Comparison of ENCODE assay signal across 8 cellular contexts in genomic region chr6:44073612-44074382, GRCh38. TPM values are rescaled to one million over a fixed set of nuclear protein-coding genes. Genes with fewer than 3 reads are reported as not detected.
DNase-seq lines count a peak whose midpoint lies in the region; ATAC-seq and TF ChIP-seq lines count a peak whose summit lies in the region.

No MANE protein-coding gene starts in this region.

- H3K9me3 Mint-ChIP-seq in glutamatergic neuron (ENCODE audit: unreplicated experiment) = peaks cover 6% of the 10 kb centered on the region

- peaks cover 3% of the 10 kb centered on the region for H3K4me1 Mint-ChIP-seq in glutamatergic neuron (ENCODE audit: low read depth, unreplicated experiment)

- intact Hi-C loops in gastrocnemius medialis (cut with DNase I; ENCODE audit: low total_unique reads) = loop anchor here (1.0 to 2.0 kb wide), 4 partner anchors 69 to 304 kb away; no protein-coding TSS in a partner anchor

- H3K27me3 Mint-ChIP-seq in glutamatergic neuron (ENCODE audit: unreplicated experiment) = peaks cover 11% of the 10 kb centered on the region

- in situ Hi-C loops in gastrocnemius medialis (cut with MboI; ENCODE audit: low sequenced_read_pairs in 4 of 4) = no loop called here

- TF ChIP-seq CTCF in C4-2B (conservative IDR thresholded peaks at IDR 0.05) (no peak), HFF-Myc (IDR thresholded peaks at IDR 0.05; ENCODE audit: low read depth, low read length, missing control alignments) (no peak), VCaP (conservative IDR thresholded peaks at IDR 0.05) (no peak), glutamatergic neuron (IDR thresholded peaks at IDR 0.05; ENCODE audit: partially characterized antibody, unreplicated experiment) (no peak), gastrocnemius medialis (IDR thresholded peaks at IDR 0.05 in 4 of 5, conservative IDR thresholded peaks at IDR 0.05 in 1 of 5) (peak in 2 of 5 experiments; percentile 16 to 21)

- peaks cover 4% of the 10 kb centered on the region for H3K36me3 Mint-ChIP-seq in glutamatergic neuron (ENCODE audit: unreplicated experiment)

- peaks cover 26 to 41% of the 10 kb centered on the region in 2 donors for H3K4me1 ChIP-seq in gastrocnemius medialis

- ATAC-seq in gastrocnemius medialis = peak; percentile 43 to 54

- H3K9me3 ChIP-seq in gastrocnemius medialis = no peaks in the 10 kb centered on the region

- H3K27me3 ChIP-seq in gastrocnemius medialis = no peaks in the 10 kb centered on the region

- no peaks in the 10 kb centered on the region for H3K36me3 ChIP-seq in gastrocnemius medialis

- peak overlapping the region; percentile 87 for H3K4me3 Mint-ChIP-seq in glutamatergic neuron (ENCODE audit: unreplicated experiment)

- H3K27ac ChIP-seq in C4-2B = peak overlapping the region; percentile 47
- peak overlapping the region; percentile 74; the same call in 1 of the 2 replicates for H3K27ac ChIP-seq in VCaP
- H3K27ac ChIP-seq in gastrocnemius medialis = peak overlapping the region; percentile 81 to 93 (median 90)

- no peak for TF ChIP-seq POLR2A in gastrocnemius medialis (IDR thresholded peaks at IDR 0.05)

- H3K4me3 ChIP-seq in HFF-Myc (replicated peaks; ENCODE audit: low read depth, low read length) (peak overlapping the region; percentile 29), gastrocnemius medialis (peak overlapping the region; percentile 61 to 69 (median 65))

- DNase-seq in HFF-Myc (ENCODE audit: extremely low read depth, low read depth) (no peak), glutamatergic neuron (no peak), gastrocnemius medialis (peak in 1 of 2 donors; percentile 65), NCI-H1694 (lab: John Stamatoyannopoulos, UW) (no peak), ureter (ENCODE audit: low spot score) (no peak), DMS79 treated with DMSO at 0.1 percent for 48 hours (lab: John Stamatoyannopoulos, UW) (no peak)

- peak overlapping the region; percentile 84 for H3K27ac Mint-ChIP-seq in glutamatergic neuron (ENCODE audit: unreplicated experiment)

RNA-seq across cellular contexts. Expression of gene MRPL14, which starts 53.5 kb away (rescaled TPM):
- total RNA-seq in glutamatergic neuron (ENCODE audit: unreplicated experiment) (31.7 TPM), gastrocnemius medialis (100 to 1,000 TPM; 100 to 180 (median 152) TPM), ureter (30.4 TPM)

RNA-seq across cellular contexts. Expression of gene TMEM63B, which starts 53.6 kb away (rescaled TPM):
- 148 TPM for total RNA-seq in glutamatergic neuron (ENCODE audit: unreplicated experiment)
- total RNA-seq in gastrocnemius medialis = 10 to 100 TPM; 27.2 to 71.9 (median 43.7) TPM
- 32.7 TPM for total RNA-seq in ureter
